In genomic region chr2:232328038-232328435, GRCh38 we compare ENCODE assay signal across 1 cellular context.
TF ChIP-seq lines count a peak whose summit lies in the region.

No MANE protein-coding gene starts in this region.

TF ChIP-seq in H1, 55 proteins besides CTCF, POLR2A, EP300 and RAD21 (continued from another document):
- no peak for TF ChIP-seq PHF8 (conservative IDR thresholded peaks at IDR 0.05; ENCODE audit: low read depth, low read length)
- TF ChIP-seq E2F6 (IDR thresholded peaks at IDR 0.05) = no peak
- no peak for TF ChIP-seq ASH2L (IDR thresholded peaks at IDR 0.05; ENCODE audit: low read length)
- no peak for TF ChIP-seq SIN3A (conservative IDR thresholded peaks at IDR 0.05 in 1 of 2, IDR thresholded peaks at IDR 0.05 in 1 of 2; ENCODE audit: low read depth in 1 of 2, low read length in 2 of 2)
- no peak for TF ChIP-seq EGR1 (IDR thresholded peaks at IDR 0.05; ENCODE audit: borderline replicate concordance, low read depth, low read length)
